ENCODE assay signal across 1 cellular context in genomic region chr1:212752934-212753497, GRCh38.
TF ChIP-seq lines count a peak whose summit lies in the region.

No MANE protein-coding gene starts in this region.

TF ChIP-seq in K562, 482 proteins besides CTCF, POLR2A, EP300 and RAD21:
- TF ChIP-seq PBX2 (CRISPR knock-in tag; IDR thresholded peaks at IDR 0.05; ENCODE audit: low read depth) (no peak), PBX2 (tag; conservative IDR thresholded peaks at IDR 0.05; ENCODE audit: low read depth) (0 out of 2 replicates have a peak, but pooled peaks have one; percentile 34), MEIS2 (IDR thresholded peaks at IDR 0.05; ENCODE audit: partially characterized antibody) (peak; percentile 22), COPS2 (conservative IDR thresholded peaks at IDR 0.05) (no peak)
